In the genomic region with DNA sequence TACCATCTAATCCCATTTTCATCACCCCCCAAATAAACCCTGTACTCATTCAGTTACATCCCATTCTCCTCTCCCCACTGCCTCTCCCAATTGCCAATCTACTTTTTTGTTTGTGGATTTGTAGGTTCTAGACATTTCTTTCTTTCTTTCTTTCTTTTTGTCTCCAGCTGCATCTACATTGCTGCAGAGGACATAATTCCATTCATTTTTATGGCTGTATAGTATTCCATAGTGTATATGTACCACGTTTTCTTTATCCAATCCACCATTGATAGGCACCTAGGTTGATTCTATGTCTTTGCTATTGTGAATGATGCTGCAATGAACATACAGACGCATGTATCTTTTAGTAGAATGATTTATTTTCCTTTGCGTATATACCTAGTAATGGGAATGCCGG, we compare ENCODE assay signal across 14 cellular contexts. TPM values are rescaled to one million over a fixed set of nuclear protein-coding genes. Genes with fewer than 3 reads are reported as not detected.
DNase-seq lines count a peak whose midpoint lies in the region; ATAC-seq, FAIRE-seq and TF ChIP-seq lines count a peak whose summit lies in the region.
"Had no signal": no experiment of that assay in that cellular context is flagged by ENCODE, and none has a peak within 500 bp of the region (broad histone marks: within the 10 kb centered on the region; RNA-seq: fewer than 3 reads in every experiment).

No MANE protein-coding gene starts in this region.

- DNase-seq in GM12891 (ENCODE audit: insufficient read length, low spot score) (no peak), endothelial cell (ENCODE audit: low spot score) (no peak), trophoblast cell (no peak), stomach (no peak), medulla oblongata (ENCODE audit: extremely low spot score) (no peak)
- no peak for DNase-seq in stimulated activated naive CD4-positive, alpha-beta T cell (lab: John Stamatoyannopoulos, UW)
- no peak for DNase-seq in activated CD8-positive, alpha-beta T cell treated with anti-CD3 and anti-CD28 coated beads, Interleukin-2, amount 10 ng/mL, durations not matched to agents 7 days and 5 days
- DNase-seq: NCI-H187; NCI-H69; stimulated activated CD4-positive, alpha-beta T cell treated with anti-CD3 and anti-CD28 coated beads, Interleukin-4, amount 100 ng/mL, for 1 hour had no signal

- H3K18ac ChIP-seq in trophoblast cell (ENCODE audit: low read length): no peak overlapping the region

- no peaks in the 10 kb centered on the region for H3K4me1 ChIP-seq in trophoblast cell (ENCODE audit: control insufficient read depth in 1 of 2, insufficient read depth in 2 of 2, low read length in 2 of 2)
- H3K4me1 ChIP-seq in stomach: peaks cover 0 to 21% (median 11%) of the 10 kb centered on the region in 4 donors
- H3K4me1 ChIP-seq: prostate gland had no signal

- no peak overlapping the region for H3K4me3 ChIP-seq in trophoblast cell (ENCODE audit: low read depth, low read length)
- peak overlapping the region in 2 of 4 donors; percentile 44 to 51 for H3K4me3 ChIP-seq in stomach

- H3K36me3 ChIP-seq in trophoblast cell (ENCODE audit: control insufficient read depth in 1 of 2, insufficient read depth in 2 of 2, low read length in 2 of 2): no peaks in the 10 kb centered on the region
- H3K36me3 ChIP-seq in stomach: no peaks in the 10 kb centered on the region
- H3K36me3 ChIP-seq: lower lobe of right lung, prostate gland had no signal

- peaks cover 2% of the 10 kb centered on the region for H3K79me2 ChIP-seq in trophoblast cell (ENCODE audit: control insufficient read depth, insufficient read depth, low read length, poor library complexity)

- H3K9me3 ChIP-seq in trophoblast cell (ENCODE audit: insufficient read depth, low read depth, low read length) (no peaks in the 10 kb centered on the region), stomach (peaks cover 0 to 7% (median 0%) of the 10 kb centered on the region in 4 donors)
- H3K9me3 ChIP-seq: lower lobe of right lung, prostate gland had no signal

- no peak overlapping the region for H2AFZ ChIP-seq in trophoblast cell (ENCODE audit: insufficient read depth, low read length, poor library complexity)

- no peak overlapping the region for H4K12ac ChIP-seq in trophoblast cell (ENCODE audit: low read depth, low read length)

- H2BK120ac ChIP-seq in trophoblast cell (ENCODE audit: insufficient read depth, low read length, poor library complexity): no peak overlapping the region

- no peak overlapping the region for H4K91ac ChIP-seq in trophoblast cell (ENCODE audit: low read depth, low read length)

- H3K27me3 Mint-ChIP-seq in IgD-negative memory B cell (peaks cover 36% of the 10 kb centered on the region), endothelial cell (ENCODE audit: unreplicated experiment) (no peaks in the 10 kb centered on the region)
- peaks cover 54% of the 10 kb centered on the region for H3K27me3 Mint-ChIP-seq in activated CD8-positive, alpha-beta T cell treated with anti-CD3 and anti-CD28 coated beads, Interleukin-2, amount 10 ng/mL, durations not matched to agents 7 days and 5 days (ENCODE audit: low read depth)

- H2BK5ac ChIP-seq in trophoblast cell (ENCODE audit: low read depth, low read length, poor library complexity): no peak overlapping the region

- no peak for ATAC-seq in activated CD8-positive, alpha-beta T cell treated with anti-CD3 and anti-CD28 coated beads, Interleukin-2, amount 10 ng/mL, durations not matched to agents 7 days and 5 days

- no peak overlapping the region for H3K4ac ChIP-seq in trophoblast cell (ENCODE audit: low read depth, low read length)

- no peak overlapping the region for H2AK5ac ChIP-seq in trophoblast cell (ENCODE audit: low read length)

- FAIRE-seq in GM12891 (lab: Jason Lieb, UNC): peak; percentile 40

- no peak for TF ChIP-seq CTCF in endothelial cell (IDR thresholded peaks at IDR 0.05; ENCODE audit: unreplicated experiment)
- no peak for TF ChIP-seq CTCF in stomach (IDR thresholded peaks at IDR 0.05)

- H3K27me3 ChIP-seq in trophoblast cell (ENCODE audit: insufficient read depth, low read length) (no peaks in the 10 kb centered on the region), stomach (peaks cover 0 to 40% (median 28%) of the 10 kb centered on the region in 3 donors)

- no peak overlapping the region for H3K9ac ChIP-seq in trophoblast cell (ENCODE audit: low read length)

- intact Hi-C loops in stomach (cut with DNase I; ENCODE audit: low total_unique reads): no loop called here

- TF ChIP-seq POLR2A in GM12891 (IDR thresholded peaks at IDR 0.05; ENCODE audit: low read depth, low read length) (no peak), stomach (IDR thresholded peaks at IDR 0.05) (no peak)

- no peak overlapping the region for H3K23ac ChIP-seq in trophoblast cell (ENCODE audit: low read length)

- CTCF ChIA-PET in activated CD8-positive, alpha-beta T cell treated with anti-CD3 and anti-CD28 coated beads, Interleukin-2, amount 10 ng/mL, durations not matched to agents 7 days and 5 days (lab: Charles Lee): no interaction called here

- POLR2A ChIA-PET in activated CD8-positive, alpha-beta T cell treated with anti-CD3 and anti-CD28 coated beads, Interleukin-2, amount 10 ng/mL, durations not matched to agents 7 days and 5 days (lab: Charles Lee): no interaction called here

- H3K79me1 ChIP-seq in trophoblast cell (ENCODE audit: low read length): peaks cover 2% of the 10 kb centered on the region

- H3K36me3 Mint-ChIP-seq in IgD-negative memory B cell (peaks cover 4% of the 10 kb centered on the region), endothelial cell (ENCODE audit: low read depth, unreplicated experiment) (no peaks in the 10 kb centered on the region)
- peaks cover 3% of the 10 kb centered on the region for H3K36me3 Mint-ChIP-seq in activated CD8-positive, alpha-beta T cell treated with anti-CD3 and anti-CD28 coated beads, Interleukin-2, amount 10 ng/mL, durations not matched to agents 7 days and 5 days (ENCODE audit: low read depth)

- H3K9me3 Mint-ChIP-seq in IgD-negative memory B cell (peaks cover 0 to 15% (median 3%) of the 10 kb centered on the region in 3 donors), endothelial cell (ENCODE audit: unreplicated experiment) (peaks cover 6% of the 10 kb centered on the region)
- peaks cover 4% of the 10 kb centered on the region for H3K9me3 Mint-ChIP-seq in activated CD8-positive, alpha-beta T cell treated with anti-CD3 and anti-CD28 coated beads, Interleukin-2, amount 10 ng/mL, durations not matched to agents 7 days and 5 days (ENCODE audit: insufficient read depth)

- H3K4me1 Mint-ChIP-seq in IgD-negative memory B cell (peaks cover 5 to 9% (median 7%) of the 10 kb centered on the region in 3 donors), endothelial cell (ENCODE audit: unreplicated experiment) (peaks cover 4% of the 10 kb centered on the region)
- H3K4me1 Mint-ChIP-seq in activated CD8-positive, alpha-beta T cell treated with anti-CD3 and anti-CD28 coated beads, Interleukin-2, amount 10 ng/mL, durations not matched to agents 7 days and 5 days (ENCODE audit: low read depth): peaks cover 3% of the 10 kb centered on the region

- TF ChIP-seq EP300 in stomach (IDR thresholded peaks at IDR 0.05): no peak

- H3K4me3 Mint-ChIP-seq in IgD-negative memory B cell: peak overlapping the region; percentile 67 to 82 (median 74)
- H3K4me3 Mint-ChIP-seq in endothelial cell (ENCODE audit: unreplicated experiment): peak overlapping the region; percentile 79
- H3K4me3 Mint-ChIP-seq in activated CD8-positive, alpha-beta T cell treated with anti-CD3 and anti-CD28 coated beads, Interleukin-2, amount 10 ng/mL, durations not matched to agents 7 days and 5 days: no peak overlapping the region

- no CpG with 5 or more reads among the region's 4 CpGs for WGBS in trophoblast cell (ENCODE audit: extremely low coverage, insufficient coverage, insufficient read length)
- 82 to 86% (median 84%) methylated on average over 4 of the region's 4 CpGs for WGBS in stomach, 5 donors

- H3K27ac ChIP-seq in trophoblast cell (ENCODE audit: low read depth, low read length): no peak overlapping the region
- no peak overlapping the region for H3K27ac ChIP-seq in stomach
- H3K27ac ChIP-seq: lower lobe of right lung, prostate gland had no signal

- H3K4me2 ChIP-seq in trophoblast cell (ENCODE audit: low read length): peak overlapping the region; percentile 94

- H3K14ac ChIP-seq in trophoblast cell (ENCODE audit: low read length): no peak overlapping the region

- peak overlapping the region in 2 of 3 donors; percentile 43 to 91 for H3K27ac Mint-ChIP-seq in IgD-negative memory B cell
- no peak overlapping the region for H3K27ac Mint-ChIP-seq in endothelial cell (ENCODE audit: unreplicated experiment)
- H3K27ac Mint-ChIP-seq in activated CD8-positive, alpha-beta T cell treated with anti-CD3 and anti-CD28 coated beads, Interleukin-2, amount 10 ng/mL, durations not matched to agents 7 days and 5 days: no peak overlapping the region

- H4K8ac ChIP-seq in trophoblast cell (ENCODE audit: low read depth, low read length): no peak overlapping the region

- H2BK12ac ChIP-seq in trophoblast cell (ENCODE audit: low read length): no peak overlapping the region

TF ChIP-seq in GM12891, 5 proteins besides CTCF, POLR2A, EP300 and RAD21:
- TF ChIP-seq PAX5 (IDR thresholded peaks at IDR 0.05; ENCODE audit: insufficient read depth, low read length, severe bottlenecking) (no peak), POU2F2 (IDR thresholded peaks at IDR 0.05; ENCODE audit: low read depth, low read length) (no peak), TAF1 (IDR thresholded peaks at IDR 0.05; ENCODE audit: low read depth, low read length) (no peak)

RNA-seq across cellular contexts. Expression of a gene that starts 6.3 kb away (rescaled TPM):
- 3.5 TPM for polyA plus RNA-seq in GM12891 (2012; ENCODE audit: low read depth, missing spikeins)
- not detected for polyA plus RNA-seq in IgD-negative memory B cell
- total RNA-seq in endothelial cell (ENCODE audit: unreplicated experiment): 3.7 TPM
- polyA plus RNA-seq in trophoblast cell (2013): 0.42 and 0.45 TPM in 2 replicates
- total RNA-seq in stomach: 1 to 10 TPM in 2 of 5 donors, not detected in 3; 3.3 to 3.6 TPM
- 1 to 10 TPM in 2 of 3 donors, under 1 TPM in 1; 0.75 to 4.0 (median 3.1) TPM for polyA plus RNA-seq in stomach
- total RNA-seq in activated CD8-positive, alpha-beta T cell treated with anti-CD3 and anti-CD28 coated beads, Interleukin-2, amount 10 ng/mL, durations not matched to agents 7 days and 5 days: not detected

RNA-seq across cellular contexts. Expression of a gene that starts 50.9 kb away (rescaled TPM):
- not detected for polyA plus RNA-seq in GM12891 (2012; ENCODE audit: low read depth, missing spikeins)
- polyA plus RNA-seq in IgD-negative memory B cell (not detected), stomach (under 1 TPM; 0.23 to 0.61 (median 0.31) TPM)
- total RNA-seq in endothelial cell (ENCODE audit: unreplicated experiment) (not detected), stomach (1 to 10 TPM in 2 of 5 donors, not detected in 3; 2.8 to 9.0 TPM)
- polyA plus RNA-seq in trophoblast cell (2013): 0.01 TPM in 1 of 2 replicates, not detected in the other
- not detected for total RNA-seq in activated CD8-positive, alpha-beta T cell treated with anti-CD3 and anti-CD28 coated beads, Interleukin-2, amount 10 ng/mL, durations not matched to agents 7 days and 5 days
- total RNA-seq: lower lobe of right lung, prostate gland, subcutaneous adipose tissue had no signal

Comparison
In these comparisons a context has a peak if more than half of its experiments do, and no peak if none do; other contexts are left out.
1. H3K27ac Mint-ChIP-seq: peak in IgD-negative memory B cell (2 of 3); none in endothelial cell (single experiment) and activated CD8-positive, alpha-beta T cell treated with anti-CD3 and anti-CD28 coated beads, Interleukin-2, amount 10 ng/mL, durations not matched to agents 7 days and 5 days (single experiment).